In the genomic region with DNA sequence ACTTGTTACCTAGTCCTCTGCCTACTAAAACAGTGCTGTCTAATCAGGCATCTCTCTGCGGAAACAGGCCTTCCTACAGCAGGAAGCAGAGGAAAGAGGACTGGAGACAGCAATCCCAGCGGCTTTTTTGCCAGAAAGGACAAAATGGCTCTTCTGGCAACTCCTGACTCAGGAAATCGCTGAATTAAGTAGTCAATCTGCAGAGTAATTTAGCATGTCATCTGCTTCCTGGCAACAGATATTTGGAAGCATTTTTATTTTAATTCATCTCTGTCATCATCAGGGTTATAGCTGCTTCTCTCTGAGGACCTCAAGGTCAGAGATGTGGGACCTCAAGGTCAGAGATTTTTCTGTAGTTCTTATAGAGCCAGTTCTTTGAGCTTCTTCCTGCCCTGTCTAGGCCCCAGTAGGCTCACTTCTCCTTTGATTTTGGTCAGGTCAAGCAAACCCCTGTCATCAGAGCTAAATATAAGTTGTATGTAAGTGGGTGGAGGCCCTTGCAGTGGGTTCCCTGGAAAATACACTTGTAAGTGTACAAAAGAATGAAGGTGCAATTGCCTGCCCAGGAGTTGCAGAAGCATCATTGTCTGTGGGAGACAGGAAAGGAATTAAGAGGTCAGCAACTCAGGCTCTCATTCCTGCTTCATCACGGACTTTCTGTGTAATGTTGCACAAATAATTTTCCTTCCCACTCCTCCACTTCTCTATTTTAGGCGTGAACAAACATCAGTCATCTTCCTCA, we compare ENCODE assay signal across 10 cellular contexts.
DNase-seq lines count a peak whose midpoint lies in the region; ATAC-seq and TF ChIP-seq lines count a peak whose summit lies in the region.
"Had no signal": no experiment of that assay in that cellular context is flagged by ENCODE, and none has a peak within 500 bp of the region (broad histone marks: within the 10 kb centered on the region; RNA-seq: fewer than 3 reads in every experiment).

No MANE protein-coding gene starts in this region.

- H3K36me3 ChIP-seq in BE2C, result no peaks in the 10 kb centered on the region
- no peaks in the 10 kb centered on the region for H3K36me3 ChIP-seq in psoas muscle (ENCODE audit: insufficient read depth in 1 of 2, low read depth in 1 of 2)
- no peaks in the 10 kb centered on the region for H3K36me3 ChIP-seq in Karpas-422 (ENCODE audit: insufficient read depth, low read length)
- H3K36me3 ChIP-seq: BLaER1 had no signal

- ATAC-seq in left cardiac atrium, result peak; percentile 81 to 82
- peak in 3 of 4 donors; percentile 27 to 58 (median 46) for ATAC-seq in psoas muscle
- no peak for ATAC-seq in HG03378 (IDR thresholded peaks at IDR 0.05; ENCODE audit: unreplicated experiment)

- peak overlapping the region; percentile 36 for H3K27ac ChIP-seq in psoas muscle
- no peak overlapping the region for H3K27ac ChIP-seq in Karpas-422 (ENCODE audit: low read length)
- H3K27ac ChIP-seq: BLaER1 had no signal

- H2AFZ ChIP-seq in Karpas-422 (ENCODE audit: low read length), result no peak overlapping the region

- H3K9me3 ChIP-seq in BE2C (no peaks in the 10 kb centered on the region), psoas muscle (no peaks in the 10 kb centered on the region), Karpas-422 (ENCODE audit: low read length) (no peaks in the 10 kb centered on the region)
- H3K9me3 ChIP-seq: BLaER1 had no signal

- H3K4me3 ChIP-seq in BE2C (ENCODE audit: low read depth, low read length) (no peak overlapping the region), psoas muscle (no peak overlapping the region), Karpas-422 (ENCODE audit: low read length) (no peak overlapping the region)
- H3K4me3 ChIP-seq: BLaER1 had no signal

- 30 to 50% (median 37%) methylated on average over 5 of the region's 5 CpGs for WGBS in psoas muscle, 3 donors

- DNase-seq in BE2C (peak; percentile 81), UCSD-AML1 (lab: John Stamatoyannopoulos, UW; ENCODE audit: unreplicated experiment) (peak; percentile 50), left cardiac atrium (peak; percentile 32), psoas muscle (no peak), Karpas-422 (no peak)
- no peak for DNase-seq in stimulated activated CD4-positive, alpha-beta T cell treated with anti-CD3 and anti-CD28 coated beads, Interleukin-12 subunit alpha, Interleukin-12 subunit beta, amount 100 ng/mL, for 4 hours
- DNase-seq in activated T-cell treated with anti-CD3 and anti-CD28 coated beads, Interleukin-2, amount 50 U/mL, for 1 hour, result no peak
- DNase-seq: naive B cell had no signal

- intact Hi-C loops in left cardiac atrium (cut with DNase I) (no loop called here), psoas muscle (cut with DNase I) (no loop called here)

- no peaks in the 10 kb centered on the region for H4K20me1 ChIP-seq in Karpas-422 (ENCODE audit: insufficient read depth, low read depth, low read length)
- H4K20me1 ChIP-seq: BLaER1 had no signal

- TF ChIP-seq CTCF in BE2C (IDR thresholded peaks at IDR 0.05; ENCODE audit: low read depth, low read length), result no peak
- no peak for TF ChIP-seq CTCF in psoas muscle (IDR thresholded peaks at IDR 0.05)

- H3K4me1 ChIP-seq in BE2C (peaks cover 42% of the 10 kb centered on the region), psoas muscle (peaks cover 6% of the 10 kb centered on the region), Karpas-422 (ENCODE audit: low read length) (no peaks in the 10 kb centered on the region)

- H3K79me2 ChIP-seq in Karpas-422 (ENCODE audit: low read length), result no peaks in the 10 kb centered on the region

- H3K4me2 ChIP-seq in Karpas-422 (ENCODE audit: low read depth, low read length, poor library complexity, severe bottlenecking), result no peak overlapping the region
- H3K4me2 ChIP-seq: BLaER1 had no signal

- H3K9me2 ChIP-seq in Karpas-422 (replicated peaks; ENCODE audit: insufficient read depth, low read length), result no peaks in the 10 kb centered on the region

- H3K27me3 ChIP-seq in BE2C, result no peaks in the 10 kb centered on the region
- H3K27me3 ChIP-seq in psoas muscle (ENCODE audit: insufficient read depth in 3 of 3, low read length in 2 of 3), result no peaks in the 10 kb centered on the region
- H3K27me3 ChIP-seq in Karpas-422 (ENCODE audit: low read length), result no peaks in the 10 kb centered on the region
- H3K27me3 ChIP-seq: BLaER1 had no signal

- no peak overlapping the region for H3K9ac ChIP-seq in Karpas-422 (ENCODE audit: low read length)
- H3K9ac ChIP-seq: BLaER1 had no signal

Comparison
In these comparisons a context has a peak if more than half of its experiments do, and no peak if none do; other contexts are left out.
1. DNase-seq: peak in BE2C (single experiment), UCSD-AML1 (single experiment) and left cardiac atrium (single experiment); none in psoas muscle (0 of 2), stimulated activated CD4-positive, alpha-beta T cell treated with anti-CD3 and anti-CD28 coated beads, Interleukin-12 subunit alpha, Interleukin-12 subunit beta, amount 100 ng/mL, for 4 hours (single experiment), activated T-cell treated with anti-CD3 and anti-CD28 coated beads, Interleukin-2, amount 50 U/mL, for 1 hour (single experiment) and Karpas-422 (single experiment).